1 cellular context compared by ENCODE assay signal in the genomic region with DNA sequence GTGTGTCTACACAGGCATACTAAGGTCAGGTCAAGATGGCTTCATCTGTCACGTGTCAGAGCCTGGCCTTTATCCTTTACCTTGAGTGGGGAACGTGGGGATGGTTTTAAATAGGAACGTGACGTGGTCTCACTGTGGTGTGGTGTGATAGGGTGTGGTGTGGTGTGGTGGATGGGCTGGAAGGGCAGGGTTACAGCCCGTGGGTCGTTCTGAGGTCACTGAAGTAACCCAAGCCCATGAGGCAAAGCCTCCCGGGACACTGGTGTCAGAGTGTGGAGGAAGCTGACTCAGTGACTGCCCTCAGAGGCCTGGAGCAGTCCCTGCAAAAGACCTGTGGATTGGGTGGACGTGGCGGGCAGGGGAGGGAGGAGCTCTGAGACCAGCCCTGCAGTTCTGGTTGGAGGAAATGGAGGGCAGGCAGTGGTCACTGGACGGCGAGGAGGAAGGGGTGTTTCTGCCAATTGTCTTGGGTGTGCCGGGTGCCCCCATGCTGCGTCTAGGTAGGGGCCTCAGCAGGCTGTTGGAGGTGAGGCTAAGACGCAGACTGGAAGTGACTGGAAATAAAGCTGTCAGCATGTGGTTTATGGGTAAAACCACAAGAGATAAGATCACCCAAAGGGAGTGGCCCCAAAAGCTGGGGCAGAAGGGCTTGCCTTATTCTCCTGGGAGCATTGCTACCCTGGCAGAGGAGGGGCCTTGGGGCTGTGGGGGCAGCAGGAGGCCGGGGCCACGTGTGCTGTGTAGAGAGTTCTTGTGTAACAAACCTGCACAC.
TF ChIP-seq lines count a peak whose summit lies in the region.

No MANE protein-coding gene starts in this region.

TF ChIP-seq in HEK293, 187 proteins besides CTCF, POLR2A, EP300 and RAD21 (continued from another document):
- TF ChIP-seq ZNF324 (tag by site-specific recombination; IDR thresholded peaks at IDR 0.05) (peak; percentile 80; the same call in 1 of the 2 replicates), ZNF37A (tag by site-specific recombination; IDR thresholded peaks at IDR 0.05) (no peak), ZNF302 (tag by site-specific recombination; IDR thresholded peaks at IDR 0.05; ENCODE audit: low read depth) (no peak), SCRT1 (tag by site-specific recombination; IDR thresholded peaks at IDR 0.05; ENCODE audit: borderline replicate concordance) (peak; percentile 93)
